In genomic region chr3:70990723-70991122, GRCh38 we compare ENCODE assay signal across 13 cellular contexts.
A peak's percentile ranks its signal among the peaks of the same experiment; 100 is the strongest.
DNase-seq lines count a peak whose midpoint lies in the region; ATAC-seq and TF ChIP-seq lines count a peak whose summit lies in the region.
"Had no signal": no experiment of that assay in that cellular context is flagged by ENCODE, and none has a peak within 500 bp of the region (broad histone marks: within the 10 kb centered on the region; RNA-seq: fewer than 3 reads in every experiment).

No MANE protein-coding gene starts in this region.

- peak; percentile 32 for DNase-seq in EL
- no peak for DNase-seq in OCI-LY7 (ENCODE audit: low spot score)
- DNase-seq in endodermal cell = no peak
- DNase-seq in stimulated activated effector memory CD8-positive, alpha-beta T cell treated with anti-CD3 and anti-CD28 coated beads, Interleukin-12 subunit alpha, Interleukin-12 subunit beta, amount 100 ng/mL, for 72 hours (ENCODE audit: low spot score in 2 of 2) = no peak
- no peak for DNase-seq in Ammon's horn (ENCODE audit: low spot score)
- DNase-seq in substantia nigra (lab: John Stamatoyannopoulos, UW) = no peak
- DNase-seq: activated CD8-positive, alpha-beta memory T cell treated with anti-CD3 and anti-CD28 coated beads, Interleukin-2, amount 50 U/mL, for 4 hours; DMS 273 treated with DMSO at 0.1 percent for 48 hours; KG1; mucosa of descending colon; NCI-H2171 had no signal

- peaks cover 24% of the 10 kb centered on the region for H3K4me1 Mint-ChIP-seq in endodermal cell
- H3K4me1 Mint-ChIP-seq in stimulated activated effector memory CD8-positive, alpha-beta T cell treated with anti-CD3 and anti-CD28 coated beads, Interleukin-12 subunit alpha, Interleukin-12 subunit beta, amount 100 ng/mL, for 72 hours = peaks cover 49% of the 10 kb centered on the region

- ATAC-seq in stimulated activated effector memory CD8-positive, alpha-beta T cell treated with anti-CD3 and anti-CD28 coated beads, Interleukin-12 subunit alpha, Interleukin-12 subunit beta, amount 100 ng/mL, for 72 hours = peak; percentile 48
- ATAC-seq in esophagus mucosa = no peak
- ATAC-seq: mucosa of descending colon had no signal

- intact Hi-C loops in OCI-LY7 (cut with micrococcal nuclease; ENCODE audit: unreplicated experiment) = no loop called here

- no peak overlapping the region for H3K4me3 ChIP-seq in OCI-LY7 (ENCODE audit: low read depth, low read length, poor library complexity, severe bottlenecking)
- no peak overlapping the region for H3K4me3 ChIP-seq in endodermal cell (ENCODE audit: low read length)
- H3K4me3 ChIP-seq: mucosa of descending colon, skin epidermis had no signal

- WGBS in endodermal cell (ENCODE audit: insufficient coverage in 1 of 2, insufficient read length in 1 of 2), 2 experiments = 91 to 93% methylated on average over 3 to 5 of the region's 5 CpGs

- no peak overlapping the region for H3K9ac ChIP-seq in endodermal cell (ENCODE audit: extremely low read depth, low read length, poor library complexity, severe bottlenecking)

- H3K9me2 ChIP-seq in OCI-LY7 (ENCODE audit: insufficient read depth, low read length) = no peaks in the 10 kb centered on the region

- H2AFZ ChIP-seq in OCI-LY7 (ENCODE audit: low read length) = no peak overlapping the region

- no peaks in the 10 kb centered on the region for H3K9me3 ChIP-seq in OCI-LY7 (ENCODE audit: low read length)
- no peaks in the 10 kb centered on the region for H3K9me3 ChIP-seq in endodermal cell (ENCODE audit: control insufficient read depth, low read length)
- H3K9me3 ChIP-seq: mucosa of descending colon had no signal

- TF ChIP-seq CTCF in OCI-LY7 (conservative IDR thresholded peaks at IDR 0.05; ENCODE audit: low read length) (no peak), endodermal cell (conservative IDR thresholded peaks at IDR 0.05) (no peak)

- H3K27ac ChIP-seq in OCI-LY7 (ENCODE audit: low read depth, low read length, poor library complexity, severe bottlenecking) (no peak overlapping the region), endodermal cell (ENCODE audit: low read depth, low read length) (no peak overlapping the region), substantia nigra (ENCODE audit: low read depth, low read length, poor library complexity, severe bottlenecking) (no peak overlapping the region)

- H3K36me3 ChIP-seq in OCI-LY7 (ENCODE audit: insufficient read depth, low read length) (peaks cover 60% of the 10 kb centered on the region), endodermal cell (ENCODE audit: control insufficient read depth, insufficient read depth, low read length) (no peaks in the 10 kb centered on the region)

- H3K27me3 Mint-ChIP-seq in endodermal cell (ENCODE audit: insufficient read depth) = no peaks in the 10 kb centered on the region

- CTCF ChIA-PET in OCI-LY7 (lab: Charles Lee; ENCODE audit: unreplicated experiment) = no interaction called here

- BruUV-seq in OCI-LY7 (replicated peaks; lab: Mats Ljungman, UMichigan) = no TSS peak

- no peaks in the 10 kb centered on the region for H3K9me3 Mint-ChIP-seq in endodermal cell
- no peaks in the 10 kb centered on the region for H3K9me3 Mint-ChIP-seq in stimulated activated effector memory CD8-positive, alpha-beta T cell treated with anti-CD3 and anti-CD28 coated beads, Interleukin-12 subunit alpha, Interleukin-12 subunit beta, amount 100 ng/mL, for 72 hours

- H3K27ac Mint-ChIP-seq in endodermal cell = peak overlapping the region; percentile 37
- peak overlapping the region; percentile 78 for H3K27ac Mint-ChIP-seq in stimulated activated effector memory CD8-positive, alpha-beta T cell treated with anti-CD3 and anti-CD28 coated beads, Interleukin-12 subunit alpha, Interleukin-12 subunit beta, amount 100 ng/mL, for 72 hours

- H3K4me3 Mint-ChIP-seq in endodermal cell = no peak overlapping the region
- H3K4me3 Mint-ChIP-seq in stimulated activated effector memory CD8-positive, alpha-beta T cell treated with anti-CD3 and anti-CD28 coated beads, Interleukin-12 subunit alpha, Interleukin-12 subunit beta, amount 100 ng/mL, for 72 hours = no peak overlapping the region

- no peaks in the 10 kb centered on the region for H4K20me1 ChIP-seq in OCI-LY7 (ENCODE audit: insufficient read depth, low read length)

- H3K4me1 ChIP-seq in OCI-LY7 (ENCODE audit: insufficient read depth, low read length, poor library complexity, severe bottlenecking) (peaks cover 19% of the 10 kb centered on the region), endodermal cell (ENCODE audit: control insufficient read depth, insufficient read depth, low read length) (peaks cover 6% of the 10 kb centered on the region)

- peak overlapping the region; percentile 25; the same call in 1 of the 2 replicates for H3K4me2 ChIP-seq in OCI-LY7 (ENCODE audit: low read length)

- H3K79me2 ChIP-seq in OCI-LY7 (ENCODE audit: insufficient read depth, low read depth, low read length) = no peaks in the 10 kb centered on the region

- peaks cover 38% of the 10 kb centered on the region for H3K36me3 Mint-ChIP-seq in endodermal cell (ENCODE audit: low read depth)
- H3K36me3 Mint-ChIP-seq in stimulated activated effector memory CD8-positive, alpha-beta T cell treated with anti-CD3 and anti-CD28 coated beads, Interleukin-12 subunit alpha, Interleukin-12 subunit beta, amount 100 ng/mL, for 72 hours = peaks cover 90% of the 10 kb centered on the region

- no peaks in the 10 kb centered on the region for H3K27me3 ChIP-seq in endodermal cell (ENCODE audit: control insufficient read depth, insufficient read depth, low read length, poor library complexity, severe bottlenecking)

- POLR2A ChIA-PET in OCI-LY7 (lab: Charles Lee) = interaction anchor here (0.6 to 1.0 kb wide), 3 partner anchors 19 to 343 kb away, joined by 3 read pairs; no protein-coding TSS in a partner anchor
